1 cellular context compared by ENCODE assay signal in genomic region chr16:85307552-85308364, GRCh38.
TF ChIP-seq lines count a peak whose summit lies in the region.

No MANE protein-coding gene starts in this region.

TF ChIP-seq in H1, 55 proteins besides CTCF, POLR2A, EP300 and RAD21:
- TF ChIP-seq TAF1 (IDR thresholded peaks at IDR 0.05; ENCODE audit: low read depth, low read length), result no peak
- no peak for TF ChIP-seq BRCA1 (IDR thresholded peaks at IDR 0.05; ENCODE audit: low read depth, low read length)
